Comparison of ENCODE assay signal across 9 cellular contexts in the genomic region with DNA sequence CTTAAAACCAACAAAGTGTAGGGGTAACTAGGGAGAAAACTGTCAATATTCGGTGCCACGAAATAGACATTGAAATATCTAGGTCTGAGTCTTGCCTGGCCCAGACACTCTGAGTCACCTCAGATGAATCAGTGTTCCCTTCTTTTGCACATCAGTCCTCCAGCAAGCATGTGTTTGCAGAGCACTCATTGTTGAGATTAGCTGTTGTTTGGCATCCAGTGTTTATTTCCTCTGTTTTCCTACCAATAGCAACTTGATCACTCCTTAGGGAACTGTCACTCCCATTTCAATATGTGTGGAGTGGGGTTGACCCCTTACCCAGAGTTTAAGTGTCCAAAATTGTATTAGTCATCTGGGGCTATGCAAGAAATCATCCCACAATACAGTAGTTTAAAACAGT. TPM values are rescaled to one million over a fixed set of nuclear protein-coding genes. Genes with fewer than 3 reads are reported as not detected.
A peak's percentile ranks its signal among the peaks of the same experiment; 100 is the strongest.
DNase-seq lines count a peak whose midpoint lies in the region; ATAC-seq, FAIRE-seq and TF ChIP-seq lines count a peak whose summit lies in the region.
"Had no signal": no experiment of that assay in that cellular context is flagged by ENCODE, and none has a peak within 500 bp of the region (broad histone marks: within the 10 kb centered on the region; RNA-seq: fewer than 3 reads in every experiment).

No MANE protein-coding gene starts in this region.

- CTCF ChIA-PET in BJ (lab: Yijun Ruan, JAX) = no interaction called here

- H3K27me3 ChIP-seq in BJ (ENCODE audit: control insufficient read depth, insufficient read depth, low read length) (no peaks in the 10 kb centered on the region), bronchial epithelial cell (ENCODE audit: control insufficient read depth, insufficient read depth, low read length) (no peaks in the 10 kb centered on the region)

- H3K4me3 ChIP-seq in BJ (ENCODE audit: low read depth, low read length) (no peak overlapping the region), bronchial epithelial cell (ENCODE audit: low read depth, low read length) (no peak overlapping the region)

- TF ChIP-seq CTCF in BJ (IDR thresholded peaks at IDR 0.05; ENCODE audit: insufficient read depth, low read depth, low read length) = no peak
- no peak for TF ChIP-seq CTCF in bronchial epithelial cell (IDR thresholded peaks at IDR 0.05; ENCODE audit: insufficient read depth, low read length, severe bottlenecking)

- no peaks in the 10 kb centered on the region for H3K36me3 ChIP-seq in BJ (ENCODE audit: control insufficient read depth, insufficient read depth, low read length)
- no peaks in the 10 kb centered on the region for H3K36me3 ChIP-seq in bronchial epithelial cell (ENCODE audit: control insufficient read depth, insufficient read depth, low read length)

- FAIRE-seq in bronchial epithelial cell (lab: Jason Lieb, UNC) = peak; percentile 98

- ATAC-seq in HG03378 (IDR thresholded peaks at IDR 0.05; ENCODE audit: unreplicated experiment) = no peak
- no peak for ATAC-seq in HG03139 (IDR thresholded peaks at IDR 0.05; ENCODE audit: unreplicated experiment)

- DNase-seq in BJ (ENCODE audit: low read depth) (peak; percentile 75), HS-5 (ENCODE audit: low read depth) (peak; percentile 88), bronchial epithelial cell (ENCODE audit: low read depth) (peak; percentile 100), myocyte (ENCODE audit: low read depth) (peak; percentile 71), MV-4-11 (lab: John Stamatoyannopoulos, UW) (no peak)
- DNase-seq in stimulated activated CD4-positive, alpha-beta T cell treated with anti-CD3 and anti-CD28 coated beads, Interleukin-12 subunit alpha, Interleukin-12 subunit beta, amount 100 ng/mL, for 4 hours = no peak
- DNase-seq: activated CD4-positive, CD25-positive, alpha-beta regulatory T cell treated with anti-CD3 and anti-CD28 coated beads, Interleukin-2, amount 50 U/mL, for 72 hours had no signal

- POLR2A ChIA-PET in BJ (lab: Charles Lee) = no interaction called here

RNA-seq across cellular contexts. Expression of a gene that starts 4.7 kb away (rescaled TPM):
- 48.5 and 62.6 TPM in 2 replicates for polyA plus RNA-seq in BJ (2011; rRNA removed)
- polyA minus RNA-seq in BJ (2011; rRNA and poly(A)+ RNA removed) = 44.8 and 55.4 TPM in 2 replicates
- 26.1 and 35.1 TPM in 2 replicates for total RNA-seq in bronchial epithelial cell
- 20.1 and 33.6 TPM in 2 replicates for total RNA-seq in myocyte
- polyA plus RNA-seq in myocyte (2012) = 52.0 TPM

RNA-seq across cellular contexts. Expression of a gene that starts 40.2 kb away (rescaled TPM):
- 22.2 and 32.8 TPM in 2 replicates for polyA plus RNA-seq in BJ (2011; rRNA removed)
- 37.4 and 40.1 TPM in 2 replicates for polyA minus RNA-seq in BJ (2011; rRNA and poly(A)+ RNA removed)
- 30.3 and 32.3 TPM in 2 replicates for total RNA-seq in bronchial epithelial cell
- 25.7 and 29.3 TPM in 2 replicates for total RNA-seq in myocyte
- polyA plus RNA-seq in myocyte (2012) = 21.6 TPM

Comparison
In these comparisons a context has a peak if more than half of its experiments do, and no peak if none do; other contexts are left out.
1. DNase-seq: peak in BJ (single experiment), HS-5 (single experiment), bronchial epithelial cell (single experiment) and myocyte (single experiment); none in stimulated activated CD4-positive, alpha-beta T cell treated with anti-CD3 and anti-CD28 coated beads, Interleukin-12 subunit alpha, Interleukin-12 subunit beta, amount 100 ng/mL, for 4 hours (single experiment) and MV-4-11 (single experiment).